Comparison of ENCODE assay signal across 1 cellular context in genomic region chr1:100132566-100133477, GRCh38.
TF ChIP-seq lines count a peak whose summit lies in the region.

A gene with protein sequence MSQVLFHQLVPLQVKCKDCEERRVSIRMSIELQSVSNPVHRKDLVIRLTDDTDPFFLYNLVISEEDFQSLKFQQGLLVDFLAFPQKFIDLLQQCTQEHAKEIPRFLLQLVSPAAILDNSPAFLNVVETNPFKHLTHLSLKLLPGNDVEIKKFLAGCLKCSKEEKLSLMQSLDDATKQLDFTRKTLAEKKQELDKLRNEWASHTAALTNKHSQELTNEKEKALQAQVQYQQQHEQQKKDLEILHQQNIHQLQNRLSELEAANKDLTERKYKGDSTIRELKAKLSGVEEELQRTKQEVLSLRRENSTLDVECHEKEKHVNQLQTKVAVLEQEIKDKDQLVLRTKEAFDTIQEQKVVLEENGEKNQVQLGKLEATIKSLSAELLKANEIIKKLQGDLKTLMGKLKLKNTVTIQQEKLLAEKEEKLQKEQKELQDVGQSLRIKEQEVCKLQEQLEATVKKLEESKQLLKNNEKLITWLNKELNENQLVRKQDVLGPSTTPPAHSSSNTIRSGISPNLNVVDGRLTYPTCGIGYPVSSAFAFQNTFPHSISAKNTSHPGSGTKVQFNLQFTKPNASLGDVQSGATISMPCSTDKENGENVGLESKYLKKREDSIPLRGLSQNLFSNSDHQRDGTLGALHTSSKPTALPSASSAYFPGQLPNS (minus strand): TSS chr1:100132930. CDS start chr1:100132814, 116 bp downstream.
A gene with protein sequence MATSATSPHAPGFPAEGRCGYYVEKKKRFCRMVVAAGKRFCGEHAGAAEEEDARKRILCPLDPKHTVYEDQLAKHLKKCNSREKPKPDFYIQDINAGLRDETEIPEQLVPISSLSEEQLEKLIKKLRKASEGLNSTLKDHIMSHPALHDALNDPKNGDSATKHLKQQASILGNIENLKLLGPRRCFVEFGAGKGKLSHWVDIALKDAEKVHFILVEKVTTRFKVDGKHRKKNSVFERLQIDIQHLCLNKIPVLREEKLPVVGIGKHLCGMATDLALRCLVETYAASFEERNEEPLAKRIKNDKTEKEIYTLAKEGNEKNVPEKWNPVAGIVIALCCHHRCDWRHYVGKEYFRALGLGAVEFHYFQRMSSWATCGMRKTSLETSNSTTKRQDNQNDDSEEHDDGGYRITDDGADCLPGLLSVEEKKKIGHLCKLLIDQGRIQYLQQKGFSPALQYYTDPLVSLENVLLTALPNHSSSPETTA (plus strand): TSS chr1:100133163. CDS start chr1:100133169, 6 bp downstream.

TF ChIP-seq in H1, 55 proteins besides CTCF, POLR2A, EP300 and RAD21 (continues in another document):
- TF ChIP-seq SRF (IDR thresholded peaks at IDR 0.05; ENCODE audit: low read depth, low read length) (no peak), BRCA1 (IDR thresholded peaks at IDR 0.05; ENCODE audit: low read depth, low read length) (no peak), CBX8 (IDR thresholded peaks at IDR 0.05; ENCODE audit: borderline replicate concordance, low read depth, low read length) (no peak), GTF2F1 (IDR thresholded peaks at IDR 0.05; ENCODE audit: borderline replicate concordance, low read depth, low read length) (no peak), ZNF274 (IDR thresholded peaks at IDR 0.05; ENCODE audit: borderline replicate concordance, extremely low read depth, low read length) (no peak), PHF8 (conservative IDR thresholded peaks at IDR 0.05; ENCODE audit: low read depth, low read length) (peak; percentile 91), CREB1 (IDR thresholded peaks at IDR 0.05) (peak; percentile 69), ASH2L (IDR thresholded peaks at IDR 0.05; ENCODE audit: low read length) (peak; percentile 99), POU5F1 (IDR thresholded peaks at IDR 0.05; ENCODE audit: low read depth, low read length) (no peak), KDM4A (IDR thresholded peaks at IDR 0.05; ENCODE audit: low read depth, low read length, severe bottlenecking) (peak; percentile 61), TBP (IDR thresholded peaks at IDR 0.05; ENCODE audit: low read depth, low read length) (peak; percentile 67), RBBP5 (IDR thresholded peaks at IDR 0.05; ENCODE audit: borderline replicate concordance, low read depth, low read length) (peak; percentile 81; the same call in 1 of the 2 replicates), TAF7 (optimal IDR thresholded peaks at IDR 0.05; ENCODE audit: borderline replicate concordance, low read depth, low read length) (peak; percentile 12), SUZ12 (IDR thresholded peaks at IDR 0.05; ENCODE audit: low read length) (no peak), KDM5A (IDR thresholded peaks at IDR 0.05; ENCODE audit: low read length) (peak; percentile 40), EGR1 (IDR thresholded peaks at IDR 0.05; ENCODE audit: borderline replicate concordance, low read depth, low read length) (peak; percentile 98), SP4 (IDR thresholded peaks at IDR 0.05; ENCODE audit: low read length) (peak; percentile 79), CEBPB (IDR thresholded peaks at IDR 0.05; ENCODE audit: low read depth, low read length) (no peak), SIRT6 (IDR thresholded peaks at IDR 0.05; ENCODE audit: low read length) (no peak), CTBP2 (IDR thresholded peaks at IDR 0.05; ENCODE audit: borderline replicate concordance, insufficient read depth, insufficient read length, low read length) (peak; percentile 40), POLR2AphosphoS5 (IDR thresholded peaks at IDR 0.05; ENCODE audit: low read depth, low read length) (peak; percentile 64), MAFK (IDR thresholded peaks at IDR 0.05; ENCODE audit: low read depth, low read length) (no peak), SIN3A (conservative IDR thresholded peaks at IDR 0.05 in 1 of 2, IDR thresholded peaks at IDR 0.05 in 1 of 2; ENCODE audit: low read depth in 1 of 2, low read length in 2 of 2) (peak; percentile 86 to 90), CHD2 (IDR thresholded peaks at IDR 0.05; ENCODE audit: low read length) (0 out of 2 replicates have a peak, but pooled peaks have one; percentile 43), SIX5 (IDR thresholded peaks at IDR 0.05; ENCODE audit: low read depth, low read length) (peak; percentile 60), ATF2 (IDR thresholded peaks at IDR 0.05; ENCODE audit: low read length) (peak; percentile 50; the same call in 1 of the 2 replicates), HDAC2 (IDR thresholded peaks at IDR 0.05; ENCODE audit: borderline replicate concordance in 1 of 2, low read depth in 2 of 2, low read length in 2 of 2) (peak; percentile 86 to 96; a peak in 3 of 4 replicates), SP1 (IDR thresholded peaks at IDR 0.05; ENCODE audit: low read depth, low read length) (peak; percentile 33; the same call in 1 of the 2 replicates), EZH2 (IDR thresholded peaks at IDR 0.05; ENCODE audit: low read depth, low read length, severe bottlenecking) (no peak), KDM1A (IDR thresholded peaks at IDR 0.05; ENCODE audit: borderline replicate concordance, low read length) (no peak), YY1 (IDR thresholded peaks at IDR 0.05; ENCODE audit: low read depth, low read length) (peak; percentile 100), JUN (IDR thresholded peaks at IDR 0.05; ENCODE audit: low read depth, low read length) (no peak), NRF1 (IDR thresholded peaks at IDR 0.05; ENCODE audit: low read depth, low read length) (no peak), TEAD4 (IDR thresholded peaks at IDR 0.05; ENCODE audit: low read depth, low read length) (peak; percentile 60), RNF2 (IDR thresholded peaks at IDR 0.05; ENCODE audit: borderline replicate concordance, low read depth, low read length, missing control alignments, poor library complexity, severe bottlenecking) (no peak), BCL11A (IDR thresholded peaks at IDR 0.05; ENCODE audit: low read depth in 2 of 2, low read length in 2 of 2) (no peak), NANOG (IDR thresholded peaks at IDR 0.05; ENCODE audit: insufficient read depth, low read depth, low read length, poor library complexity, severe bottlenecking) (no peak), CHD7 (IDR thresholded peaks at IDR 0.05; ENCODE audit: insufficient replicate concordance, low read length) (no peak), BACH1 (IDR thresholded peaks at IDR 0.05; ENCODE audit: low read length) (no peak), GABPA (IDR thresholded peaks at IDR 0.05; ENCODE audit: borderline replicate concordance, insufficient read depth, low read length) (peak; percentile 79; the same call in 1 of the 2 replicates), TCF12 (IDR thresholded peaks at IDR 0.05; ENCODE audit: low read depth, low read length) (no peak), CBX5 (IDR thresholded peaks at IDR 0.05; ENCODE audit: low read depth, low read length) (no peak), HDAC6 (IDR thresholded peaks at IDR 0.05; ENCODE audit: low read depth, low read length) (no peak), SP2 (IDR thresholded peaks at IDR 0.05; ENCODE audit: low read length) (no peak), RXRA (IDR thresholded peaks at IDR 0.05; ENCODE audit: insufficient read depth, low read depth, low read length) (no peak), CHD1 (IDR thresholded peaks at IDR 0.05; ENCODE audit: low read depth, low read length) (no peak), RFX5 (IDR thresholded peaks at IDR 0.05; ENCODE audit: borderline replicate concordance, low read depth, low read length) (no peak)
- TF ChIP-seq, protein P1, sequence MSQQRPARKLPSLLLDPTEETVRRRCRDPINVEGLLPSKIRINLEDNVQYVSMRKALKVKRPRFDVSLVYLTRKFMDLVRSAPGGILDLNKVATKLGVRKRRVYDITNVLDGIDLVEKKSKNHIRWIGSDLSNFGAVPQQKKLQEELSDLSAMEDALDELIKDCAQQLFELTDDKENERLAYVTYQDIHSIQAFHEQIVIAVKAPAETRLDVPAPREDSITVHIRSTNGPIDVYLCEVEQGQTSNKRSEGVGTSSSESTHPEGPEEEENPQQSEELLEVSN (IDR thresholded peaks at IDR 0.05), result peak; percentile 77
- TF ChIP-seq, protein P2, sequence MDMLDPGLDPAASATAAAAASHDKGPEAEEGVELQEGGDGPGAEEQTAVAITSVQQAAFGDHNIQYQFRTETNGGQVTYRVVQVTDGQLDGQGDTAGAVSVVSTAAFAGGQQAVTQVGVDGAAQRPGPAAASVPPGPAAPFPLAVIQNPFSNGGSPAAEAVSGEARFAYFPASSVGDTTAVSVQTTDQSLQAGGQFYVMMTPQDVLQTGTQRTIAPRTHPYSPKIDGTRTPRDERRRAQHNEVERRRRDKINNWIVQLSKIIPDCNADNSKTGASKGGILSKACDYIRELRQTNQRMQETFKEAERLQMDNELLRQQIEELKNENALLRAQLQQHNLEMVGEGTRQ (IDR thresholded peaks at IDR 0.05; ENCODE audit: low read length), result no peak
- TF ChIP-seq, protein P3, sequence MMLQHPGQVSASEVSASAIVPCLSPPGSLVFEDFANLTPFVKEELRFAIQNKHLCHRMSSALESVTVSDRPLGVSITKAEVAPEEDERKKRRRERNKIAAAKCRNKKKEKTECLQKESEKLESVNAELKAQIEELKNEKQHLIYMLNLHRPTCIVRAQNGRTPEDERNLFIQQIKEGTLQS (IDR thresholded peaks at IDR 0.05; ENCODE audit: insufficient read depth, low read depth, low read length), result no peak
- TF ChIP-seq, protein P4, sequence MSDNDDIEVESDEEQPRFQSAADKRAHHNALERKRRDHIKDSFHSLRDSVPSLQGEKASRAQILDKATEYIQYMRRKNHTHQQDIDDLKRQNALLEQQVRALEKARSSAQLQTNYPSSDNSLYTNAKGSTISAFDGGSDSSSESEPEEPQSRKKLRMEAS (IDR thresholded peaks at IDR 0.05), result peak; percentile 94
